In genomic region chr7:138352570-138353461, GRCh38 we compare ENCODE assay signal across 21 cellular contexts.
A peak's percentile ranks its signal among the peaks of the same experiment; 100 is the strongest.
DNase-seq lines count a peak whose midpoint lies in the region; ATAC-seq and TF ChIP-seq lines count a peak whose summit lies in the region.
"Had no signal": no experiment of that assay in that cellular context is flagged by ENCODE, and none has a peak within 500 bp of the region (broad histone marks: within the 10 kb centered on the region; RNA-seq: fewer than 3 reads in every experiment).

No MANE protein-coding gene starts in this region.

- H3K36me3 Mint-ChIP-seq in nephron (ENCODE audit: low read depth) = no peaks in the 10 kb centered on the region
- H3K36me3 Mint-ChIP-seq: brain, CD14-positive monocyte had no signal

- H3K9me3 Mint-ChIP-seq in nephron = peaks cover 11% of the 10 kb centered on the region

- H3K36me3 ChIP-seq in esophagus squamous epithelium = no peaks in the 10 kb centered on the region
- no peaks in the 10 kb centered on the region for H3K36me3 ChIP-seq in spleen
- H3K36me3 ChIP-seq: left ventricle myocardium inferior, neutrophil, SJSA1, uterus had no signal

- H3K4me1 Mint-ChIP-seq in nephron = no peaks in the 10 kb centered on the region
- H3K4me1 Mint-ChIP-seq: brain, CD14-positive monocyte had no signal

- peak overlapping the region in 2 of 3 experiments; percentile 10 to 41 for H3K27ac Mint-ChIP-seq in nephron
- H3K27ac Mint-ChIP-seq: brain, CD14-positive monocyte had no signal

- no peak overlapping the region for H3K4me3 Mint-ChIP-seq in nephron
- H3K4me3 Mint-ChIP-seq: brain, CD14-positive monocyte had no signal

- no peak for ATAC-seq in HG03460 (IDR thresholded peaks at IDR 0.05; ENCODE audit: unreplicated experiment)
- ATAC-seq: activated naive CD4-positive, alpha-beta T cell treated with anti-CD3 and anti-CD28 coated beads, Interleukin-2, amount 50 U/mL, for 72 hours had no signal

- no peak for TF ChIP-seq POLR2A in esophagus squamous epithelium (IDR thresholded peaks at IDR 0.05)
- no peak for TF ChIP-seq POLR2A in spleen (IDR thresholded peaks at IDR 0.05)

- H3K4me3 ChIP-seq in choroid plexus epithelial cell (ENCODE audit: low read depth, low read length) (no peak overlapping the region), esophagus squamous epithelium (no peak overlapping the region), spleen (no peak overlapping the region)
- H3K4me3 ChIP-seq: coronary artery, left ventricle myocardium inferior, SJSA1, uterus had no signal

- 78 to 85% methylated on average over 6 of the region's 10 CpGs for WGBS in esophagus squamous epithelium, 2 donors
- 74 to 83% (median 76%) methylated on average over 7 to 10 of the region's 10 CpGs for WGBS in spleen, 5 donors

- H3K9me3 ChIP-seq in esophagus squamous epithelium = peaks cover 0 to 24% (median 3%) of the 10 kb centered on the region in 3 donors
- peaks cover 4 to 30% (median 20%) of the 10 kb centered on the region in 8 donors for H3K9me3 ChIP-seq in spleen
- H3K9me3 ChIP-seq: SJSA1, uterus had no signal

- no peak overlapping the region for H3K27ac ChIP-seq in esophagus squamous epithelium
- H3K27ac ChIP-seq in spleen = peak overlapping the region in 2 of 8 donors; percentile 10 to 26
- H3K27ac ChIP-seq: coronary artery, left ventricle myocardium inferior, neutrophil, SJSA1, uterus had no signal

- intact Hi-C loops in esophagus squamous epithelium (cut with DNase I) = no loop called here
- intact Hi-C loops in spleen (cut with DNase I; ENCODE audit: low total_unique reads) = no loop called here

- no peaks in the 10 kb centered on the region for H3K27me3 Mint-ChIP-seq in nephron (ENCODE audit: low read depth)

- DNase-seq in ELR (ENCODE audit: low read depth) (peak; percentile 23), OCI-M1 (lab: John Stamatoyannopoulos, UW) (peak; percentile 96), choroid plexus epithelial cell (ENCODE audit: low read depth) (peak; percentile 45), esophagus squamous epithelium (lab: John Stamatoyannopoulos, UW) (no peak), SHP77 treated with DMSO at 0.1 percent for 48 hours (lab: John Stamatoyannopoulos, UW) (no peak), spleen (no peak)
- DNase-seq: activated CD4-positive, CD25-positive, alpha-beta regulatory T cell treated with anti-CD3 and anti-CD28 coated beads, Interleukin-2, amount 50 U/mL, for 72 hours; foreskin melanocyte; left ventricle myocardium inferior; NCI-H1436; substantia nigra; T-helper 2 cell; uterus had no signal

- H3K27me3 ChIP-seq in esophagus squamous epithelium (no peaks in the 10 kb centered on the region), spleen (replicated peaks in 1 of 7) (no peaks in the 10 kb centered on the region)
- H3K27me3 ChIP-seq: neutrophil, SJSA1, uterus had no signal

- H3K4me1 ChIP-seq in esophagus squamous epithelium = no peaks in the 10 kb centered on the region
- no peaks in the 10 kb centered on the region for H3K4me1 ChIP-seq in spleen
- H3K4me1 ChIP-seq: left ventricle myocardium inferior, SJSA1, uterus had no signal

- TF ChIP-seq CTCF in choroid plexus epithelial cell (conservative IDR thresholded peaks at IDR 0.05; ENCODE audit: low read depth, low read length) = no peak
- no peak for TF ChIP-seq CTCF in nephron (IDR thresholded peaks at IDR 0.05; ENCODE audit: unreplicated experiment in 3 of 3)
- TF ChIP-seq CTCF in esophagus squamous epithelium (IDR thresholded peaks at IDR 0.05) = no peak
- no peak for TF ChIP-seq CTCF in spleen (IDR thresholded peaks at IDR 0.05 in 8 of 11, conservative IDR thresholded peaks at IDR 0.05 in 3 of 11)

Comparison
In these comparisons a context has a peak if more than half of its experiments do, and no peak if none do; other contexts are left out.
1. DNase-seq: peak in ELR (single experiment), OCI-M1 (single experiment) and choroid plexus epithelial cell (single experiment); none in esophagus squamous epithelium (single experiment), SHP77 treated with DMSO at 0.1 percent for 48 hours (single experiment) and spleen (single experiment).